Comparison of ENCODE assay signal across 4 cellular contexts in the genomic region with DNA sequence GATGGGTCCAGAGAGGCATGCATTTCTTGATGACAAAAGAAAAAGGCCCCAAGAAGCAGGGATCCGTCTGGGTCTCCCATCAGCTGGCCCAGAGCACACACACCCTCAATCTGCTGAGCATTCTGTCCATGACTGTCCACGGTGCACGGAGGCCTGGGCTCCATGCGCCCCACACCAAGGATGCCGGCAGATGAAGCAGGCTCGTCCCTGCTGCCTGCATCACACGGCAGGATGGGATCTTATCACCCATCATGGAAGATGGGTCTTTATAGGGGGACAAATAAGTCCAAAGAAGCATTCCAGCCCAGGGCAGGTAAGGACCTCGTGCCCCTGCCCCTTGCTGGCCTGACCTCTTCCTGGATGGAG. TPM values are rescaled to one million over a fixed set of nuclear protein-coding genes. Genes with fewer than 3 reads are reported as not detected.
"Had no signal": no experiment of that assay in that cellular context is flagged by ENCODE, and none has a peak within 500 bp of the region (broad histone marks: within the 10 kb centered on the region; RNA-seq: fewer than 3 reads in every experiment).

No MANE protein-coding gene starts in this region.

- ATAC-seq: GM12878 had no signal

- H3K4me3 ChIP-seq: GM12878 had no signal

- DNase-seq: GDM1, GF-D8 had no signal

RNA-seq across cellular contexts. Expression of gene PRIMA1, which starts 59.7 kb away (rescaled TPM):
- total RNA-seq: G401, GM12878 had no signal
- polyA plus RNA-seq: GM12878 had no signal
